1 cellular context compared by ENCODE assay signal in genomic region chr12:109833307-109834189, GRCh38.
TF ChIP-seq lines count a peak whose summit lies in the region.

TSS of gene TRPV4 (minus strand) at chr12:109833398. CDS start at chr12:109814796, 18,602 bp downstream.

TF ChIP-seq in GM12878, 131 proteins besides CTCF, POLR2A, EP300 and RAD21 (continued from another document):
- no peak for TF ChIP-seq PRDM15 (CRISPR knock-in tag; IDR thresholded peaks at IDR 0.05)
TF ChIP-seq in GM12878: peak in this region for 1.
